17 cellular contexts compared by ENCODE assay signal in the genomic region with DNA sequence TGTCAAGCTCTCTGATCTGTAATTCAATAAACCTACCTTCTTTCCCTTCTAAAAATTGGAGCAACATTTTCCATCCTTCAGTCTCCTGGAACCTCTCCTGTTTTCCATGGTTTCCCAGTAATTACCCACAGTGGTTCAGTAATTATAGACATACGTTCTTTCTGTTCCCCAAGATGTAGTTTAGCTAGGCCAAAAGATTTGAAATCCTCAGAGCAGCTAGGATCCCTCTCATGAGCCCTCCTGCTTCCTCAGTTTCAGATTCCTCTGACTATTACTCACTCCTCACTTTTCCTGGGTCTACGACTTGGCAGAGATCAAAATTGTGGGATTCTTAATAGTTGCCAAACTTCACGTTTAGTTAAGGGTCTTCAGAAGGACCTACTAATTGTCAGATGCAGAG.
DNase-seq lines count a peak whose midpoint lies in the region; ATAC-seq and TF ChIP-seq lines count a peak whose summit lies in the region.
"Had no signal": no experiment of that assay in that cellular context is flagged by ENCODE, and none has a peak within 500 bp of the region (broad histone marks: within the 10 kb centered on the region; RNA-seq: fewer than 3 reads in every experiment).

No MANE protein-coding gene starts in this region.

- H3K9me3 Mint-ChIP-seq in natural killer cell treated with Interleukin-12 subunit alpha and Interleukin-12 subunit beta and Interleukin-15 and Interleukin-18, amount 100 ng/mL, for 72 hours = no peaks in the 10 kb centered on the region

- H3K4me1 Mint-ChIP-seq in natural killer cell treated with Interleukin-12 subunit alpha and Interleukin-12 subunit beta and Interleukin-15 and Interleukin-18, amount 100 ng/mL, for 72 hours (ENCODE audit: low read depth in 2 of 2) = no peaks in the 10 kb centered on the region

- H3K4me3 ChIP-seq in RWPE2 (ENCODE audit: severe bottlenecking) (no peak overlapping the region), fibroblast of the aortic adventitia (ENCODE audit: low read depth, low read length) (no peak overlapping the region)
- H3K4me3 ChIP-seq: cardiac muscle cell, skin epidermis had no signal

- H3K27me3 ChIP-seq in RWPE2 (ENCODE audit: insufficient read depth, poor library complexity, severe bottlenecking) = no peaks in the 10 kb centered on the region
- H3K27me3 ChIP-seq: cardiac muscle cell had no signal

- peaks cover 0 to 8% of the 10 kb centered on the region in 2 donors for H3K27me3 Mint-ChIP-seq in natural killer cell treated with Interleukin-12 subunit alpha and Interleukin-12 subunit beta and Interleukin-15 and Interleukin-18, amount 100 ng/mL, for 72 hours

- no peaks in the 10 kb centered on the region for H3K36me3 ChIP-seq in RWPE2 (ENCODE audit: low read depth)
- H3K36me3 ChIP-seq: cardiac muscle cell had no signal

- H3K36me3 Mint-ChIP-seq in natural killer cell treated with Interleukin-12 subunit alpha and Interleukin-12 subunit beta and Interleukin-15 and Interleukin-18, amount 100 ng/mL, for 72 hours = no peaks in the 10 kb centered on the region

- no peak overlapping the region for H3K27ac Mint-ChIP-seq in natural killer cell treated with Interleukin-12 subunit alpha and Interleukin-12 subunit beta and Interleukin-15 and Interleukin-18, amount 100 ng/mL, for 72 hours

- peaks cover 10% of the 10 kb centered on the region for H3K4me1 ChIP-seq in RWPE2 (ENCODE audit: insufficient read depth, poor library complexity, severe bottlenecking)

- 0 out of 3 replicates have a peak, but pooled peaks have one; percentile 36 for ATAC-seq in RWPE2 (ENCODE audit: low read depth)
- ATAC-seq in HG03565 (IDR thresholded peaks at IDR 0.05; ENCODE audit: unreplicated experiment) = no peak
- ATAC-seq in HG03045 (IDR thresholded peaks at IDR 0.05; ENCODE audit: unreplicated experiment) = no peak
- no peak for ATAC-seq in natural killer cell treated with Interleukin-12 subunit alpha and Interleukin-12 subunit beta and Interleukin-15 and Interleukin-18, amount 100 ng/mL, for 72 hours
- ATAC-seq: activated CD4-positive, CD25-positive, alpha-beta regulatory T cell treated with anti-CD3 and anti-CD28 coated beads, Interleukin-2, amount 50 U/mL, for 24 hours; activated T-cell treated with anti-CD3 and anti-CD28 coated beads, Interleukin-2, amount 50 U/mL, for 4 hours; HCT116; HepG2 had no signal

- DNase-seq in DMS 273 treated with DMSO at 0.1 percent for 48 hours (lab: John Stamatoyannopoulos, UW) = peak; percentile 28
- no peak for DNase-seq in RWPE2 (ENCODE audit: low spot score)
- DNase-seq in fibroblast of the aortic adventitia (ENCODE audit: low read depth) = peak; percentile 52
- DNase-seq in pons (ENCODE audit: low spot score) = peak; percentile 19
- no peak for DNase-seq in GM13977 (ENCODE audit: low spot score)
- no peak for DNase-seq in natural killer cell treated with Interleukin-12 subunit alpha and Interleukin-12 subunit beta and Interleukin-15 and Interleukin-18, amount 100 ng/mL, for 72 hours (ENCODE audit: low spot score)
- DNase-seq: activated T-cell treated with anti-CD3 and anti-CD28 coated beads, Interleukin-2, amount 50 U/mL, for 4 hours; DMS53; NCI-H1436 treated with DMSO at 0.1 percent for 48 hours had no signal

- in situ Hi-C loops in GM13977 (cut with MboI; ENCODE audit: low pct_unique_long_range_greater_than_20kb, low sequenced_read_pairs, unreplicated experiment) = no loop called here

- no peak overlapping the region for H3K27ac ChIP-seq in RWPE2 (ENCODE audit: poor library complexity, severe bottlenecking)
- H3K27ac ChIP-seq: cardiac muscle cell, epithelial cell of prostate had no signal

- TF ChIP-seq CTCF in RWPE2 (IDR thresholded peaks at IDR 0.05; ENCODE audit: poor library complexity, severe bottlenecking) = no peak
- no peak for TF ChIP-seq CTCF in fibroblast of the aortic adventitia (IDR thresholded peaks at IDR 0.05; ENCODE audit: insufficient read depth, low read length)
- no peak for TF ChIP-seq CTCF in GM13977 (IDR thresholded peaks at IDR 0.05; ENCODE audit: extremely low read depth, insufficient read depth, missing control alignments)

- H3K9me3 ChIP-seq in RWPE2 (ENCODE audit: severe bottlenecking) = no peaks in the 10 kb centered on the region

- H3K4me3 Mint-ChIP-seq in natural killer cell treated with Interleukin-12 subunit alpha and Interleukin-12 subunit beta and Interleukin-15 and Interleukin-18, amount 100 ng/mL, for 72 hours = no peak overlapping the region
- H3K4me3 Mint-ChIP-seq: activated T-cell treated with anti-CD3 and anti-CD28 coated beads, Interleukin-2, amount 50 U/mL, for 4 hours had no signal

Comparison
In these comparisons a context has a peak if more than half of its experiments do, and no peak if none do; other contexts are left out.
1. DNase-seq: peak in DMS 273 treated with DMSO at 0.1 percent for 48 hours (single experiment), fibroblast of the aortic adventitia (single experiment) and pons (single experiment); none in RWPE2 (single experiment), GM13977 (single experiment) and natural killer cell treated with Interleukin-12 subunit alpha and Interleukin-12 subunit beta and Interleukin-15 and Interleukin-18, amount 100 ng/mL, for 72 hours (single experiment).